In the genomic region with DNA sequence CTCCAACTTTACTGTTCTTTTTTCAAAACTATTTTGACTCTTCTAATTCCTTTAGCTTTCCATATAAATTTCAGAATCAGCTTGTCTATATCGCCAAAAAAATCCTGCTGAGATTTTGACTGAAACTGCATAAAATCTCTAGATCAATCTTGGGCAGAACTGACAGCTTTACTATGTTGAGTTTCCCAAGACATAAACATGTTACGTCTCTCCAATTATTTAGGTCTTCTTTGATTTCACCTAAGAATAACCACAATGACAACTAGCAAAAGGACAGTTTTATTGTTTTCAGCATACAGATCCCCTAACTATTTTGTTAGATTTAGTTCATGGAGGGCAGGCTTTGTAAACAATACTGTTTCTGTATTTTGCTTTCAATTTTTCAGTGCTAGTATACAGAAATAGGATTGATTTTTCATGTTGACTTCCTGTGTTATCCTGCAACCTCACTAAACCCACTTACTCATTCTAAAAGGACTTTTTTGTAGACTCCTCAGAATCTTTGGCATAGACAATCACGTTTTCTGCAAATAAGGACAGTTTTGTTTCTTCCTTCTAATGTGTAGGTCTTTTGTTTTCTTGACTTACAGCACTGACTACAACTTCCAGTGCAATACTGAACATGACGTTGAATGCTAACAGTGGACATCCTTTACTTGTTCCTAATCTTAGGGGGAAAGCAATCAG, we compare ENCODE assay signal across 24 cellular contexts.
"Had no signal": no experiment of that assay in that cellular context is flagged by ENCODE, and none has a peak within 500 bp of the region (broad histone marks: within the 10 kb centered on the region; RNA-seq: fewer than 3 reads in every experiment).

No MANE protein-coding gene starts in this region.

- H3K27ac ChIP-seq: colonic mucosa, foreskin keratinocyte, left lung, lower lobe of right lung, neutrophil, ovary, psoas muscle, right atrium auricular region, stomach, suprapubic skin, transverse colon had no signal

- DNase-seq: activated CD4-positive, alpha-beta T cell treated with anti-CD3 and anti-CD28 coated beads for 36 hours; activated CD4-positive, CD25-positive, alpha-beta regulatory T cell; activated CD8-positive, alpha-beta T cell treated with anti-CD3 and anti-CD28 coated beads, Interleukin-2, amount 10 ng/mL, durations not matched to agents 7 days and 5 days; activated naive CD4-positive, alpha-beta T cell; activated T-cell treated with anti-CD3 and anti-CD28 coated beads, Interleukin-2, amount 50 U/mL, for 72 hours; effector memory CD8-positive, alpha-beta T cell; foreskin keratinocyte; glutamatergic neuron; lower lobe of right lung; psoas muscle; stimulated activated CD4-positive, alpha-beta T cell treated with anti-CD3 and anti-CD28 coated beads, Interleukin-15, amount 100 ng/mL, for 24 hours; stimulated activated CD4-positive, alpha-beta T cell treated with anti-CD3 and anti-CD28 coated beads, Interleukin-2, amount 100 ng/mL, for 24 hours; stimulated activated naive B cell treated with anti-CD40 and anti-IgM and Interleukin-4, amounts not matched to agents 10 μg/mL and 1 μg/mL and 100 μg/mL, for 72 hours; stomach; T-helper 1 cell had no signal

- H3K36me3 ChIP-seq: colonic mucosa, ovary, transverse colon had no signal

- H3K27me3 ChIP-seq: colonic mucosa, foreskin keratinocyte, left lung, neutrophil, ovary, right atrium auricular region, stomach, suprapubic skin, transverse colon had no signal

- H3K9me3 ChIP-seq: colonic mucosa, left lung, lower lobe of right lung, neutrophil, ovary, psoas muscle, right atrium auricular region, stomach, suprapubic skin, transverse colon had no signal

- H3K4me3 ChIP-seq: colonic mucosa, left lung, lower lobe of right lung, ovary, psoas muscle, right atrium auricular region, stomach, suprapubic skin, transverse colon had no signal

- ATAC-seq: activated CD4-positive, alpha-beta T cell treated with anti-CD3 and anti-CD28 coated beads for 36 hours; activated CD8-positive, alpha-beta memory T cell treated with anti-CD3 and anti-CD28 coated beads, Interleukin-2, amount 10 ng/mL, durations not matched to agents 7 days and 5 days; activated CD8-positive, alpha-beta T cell treated with anti-CD3 and anti-CD28 coated beads, Interleukin-2, amount 10 ng/mL, durations not matched to agents 7 days and 5 days; activated naive CD4-positive, alpha-beta T cell treated with anti-CD3 and anti-CD28 coated beads, Interleukin-2, amount 50 U/mL, for 72 hours; activated T-cell treated with anti-CD3 and anti-CD28 coated beads, Interleukin-2, amount 50 U/mL, for 72 hours; effector memory CD8-positive, alpha-beta T cell; left lung; lower lobe of right lung; psoas muscle; stimulated activated naive B cell treated with anti-CD40 and anti-IgM and Interleukin-4, amounts not matched to agents 10 μg/mL and 1 μg/mL and 100 μg/mL, for 72 hours had no signal

- H3K4me1 ChIP-seq: colonic mucosa, foreskin keratinocyte, left lung, lower lobe of right lung, psoas muscle, right atrium auricular region, stomach, transverse colon had no signal
